In genomic region chr2:120233292-120233691, GRCh38 we compare ENCODE assay signal across 14 cellular contexts. TPM values are rescaled to one million over a fixed set of nuclear protein-coding genes. Genes with fewer than 3 reads are reported as not detected.
DNase-seq lines count a peak whose midpoint lies in the region; ATAC-seq lines count a peak whose summit lies in the region.
"Had no signal": no experiment of that assay in that cellular context is flagged by ENCODE, and none has a peak within 500 bp of the region (broad histone marks: within the 10 kb centered on the region; RNA-seq: fewer than 3 reads in every experiment).

No MANE protein-coding gene starts in this region.

- peak overlapping the region; percentile 91 to 99 (median 92) for H3K4me3 Mint-ChIP-seq in CD4-positive, alpha-beta memory T cell
- peak overlapping the region; percentile 87 to 92 for H3K4me3 Mint-ChIP-seq in activated T-cell treated with anti-CD3 and anti-CD28 coated beads, Interleukin-2, amount 50 U/mL, for 72 hours
- H3K4me3 Mint-ChIP-seq: mesothelial cell of epicardium had no signal

- peaks cover 17% of the 10 kb centered on the region for H3K4me1 ChIP-seq in ACC112 (ENCODE audit: control insufficient read depth, insufficient read depth, low read length, unreplicated experiment)
- H3K4me1 ChIP-seq in CD4-positive, alpha-beta memory T cell (ENCODE audit: insufficient read depth, low read length) = peaks cover 44% of the 10 kb centered on the region

- H3K27me3 Mint-ChIP-seq in CD4-positive, alpha-beta memory T cell = no peaks in the 10 kb centered on the region
- H3K27me3 Mint-ChIP-seq in activated T-cell treated with anti-CD3 and anti-CD28 coated beads, Interleukin-2, amount 50 U/mL, for 72 hours (ENCODE audit: low read depth) = peaks cover 6% of the 10 kb centered on the region

- CTCF ChIA-PET in CD4-positive, alpha-beta memory T cell (lab: Charles Lee; ENCODE audit: partially characterized antibody) = interaction anchor here (1.1 to 4.9 kb wide), 4 partner anchors 10 to 124 kb away, joined by 3 to 30 read pairs (median 11); partner anchors contain the start of genes RALB and TMEM185B

- no peak overlapping the region for H3K27ac ChIP-seq in ACC112 (ENCODE audit: low read depth, low read length)
- peak overlapping the region; percentile 79 for H3K27ac ChIP-seq in CD4-positive, alpha-beta memory T cell (ENCODE audit: low read depth, low read length)

- H3K36me3 Mint-ChIP-seq in CD4-positive, alpha-beta memory T cell = peaks cover 0 to 9% of the 10 kb centered on the region in 2 donors
- peaks cover 0 to 4% of the 10 kb centered on the region in 2 donors for H3K36me3 Mint-ChIP-seq in activated T-cell treated with anti-CD3 and anti-CD28 coated beads, Interleukin-2, amount 50 U/mL, for 72 hours (ENCODE audit: insufficient read depth in 2 of 2)
- H3K36me3 Mint-ChIP-seq: mesothelial cell of epicardium had no signal

- no peak overlapping the region for H3K4me3 ChIP-seq in ACC112 (ENCODE audit: low read depth, low read length)
- H3K4me3 ChIP-seq in CD4-positive, alpha-beta memory T cell (ENCODE audit: low read length in 2 of 2) = no peak overlapping the region

- no peaks in the 10 kb centered on the region for H3K36me3 ChIP-seq in ACC112 (ENCODE audit: insufficient read depth, low read length)
- no peaks in the 10 kb centered on the region for H3K36me3 ChIP-seq in CD4-positive, alpha-beta memory T cell (ENCODE audit: insufficient read depth, low read length)
- H3K36me3 ChIP-seq: ovary had no signal

- POLR2A ChIA-PET in CD4-positive, alpha-beta memory T cell (lab: Charles Lee; ENCODE audit: partially characterized antibody) = interaction anchor here (1.2 to 5.0 kb wide), 9 partner anchors 10 to 555 kb away, joined by 4 to 73 read pairs (median 8); partner anchors contain the start of genes PTPN4, RALB, TMEM177 and TMEM185B

- H3K9me3 ChIP-seq in CD4-positive, alpha-beta memory T cell (ENCODE audit: control insufficient read depth in 1 of 2, low read length in 2 of 2) = no peaks in the 10 kb centered on the region
- H3K9me3 ChIP-seq: ovary had no signal

- H2AFZ ChIP-seq in ACC112 (ENCODE audit: low read length, unreplicated experiment) = peak overlapping the region; percentile 93

- peaks cover 0 to 2% (median 0%) of the 10 kb centered on the region in 8 donors for H3K9me3 Mint-ChIP-seq in CD4-positive, alpha-beta memory T cell
- H3K9me3 Mint-ChIP-seq in activated T-cell treated with anti-CD3 and anti-CD28 coated beads, Interleukin-2, amount 50 U/mL, for 72 hours = peaks cover 0 to 2% of the 10 kb centered on the region in 2 donors

- peak overlapping the region; percentile 91 to 99 (median 96) for H3K27ac Mint-ChIP-seq in CD4-positive, alpha-beta memory T cell
- peak overlapping the region; percentile 98 for H3K27ac Mint-ChIP-seq in activated T-cell treated with anti-CD3 and anti-CD28 coated beads, Interleukin-2, amount 50 U/mL, for 72 hours
- H3K27ac Mint-ChIP-seq: mesothelial cell of epicardium had no signal

- no peaks in the 10 kb centered on the region for H3K27me3 ChIP-seq in ACC112 (ENCODE audit: insufficient read depth, low read length)
- H3K27me3 ChIP-seq in CD4-positive, alpha-beta memory T cell (ENCODE audit: insufficient read depth, low read length) = no peaks in the 10 kb centered on the region
- H3K27me3 ChIP-seq: foreskin keratinocyte, ovary had no signal

- no peak for ATAC-seq in activated T-cell treated with anti-CD3 and anti-CD28 coated beads, Interleukin-2, amount 50 U/mL, for 72 hours (replicated peaks in 1 of 2)
- no peak for ATAC-seq in HG02642 (IDR thresholded peaks at IDR 0.05; ENCODE audit: poor library complexity, unreplicated experiment)
- ATAC-seq in left lobe of liver = no peak
- ATAC-seq: foreskin keratinocyte had no signal

- intact Hi-C loops in CD4-positive, alpha-beta memory T cell (cut with micrococcal nuclease) = loop anchor here (2.0 kb wide), 1 partner anchor 554 kb away; the partner anchor contains the start of gene TMEM177

- H3K79me2 ChIP-seq in ACC112 (ENCODE audit: control insufficient read depth, insufficient read depth, low read length, unreplicated experiment) = no peaks in the 10 kb centered on the region

- H3K4me1 Mint-ChIP-seq in CD4-positive, alpha-beta memory T cell = peaks cover 24 to 51% (median 34%) of the 10 kb centered on the region in 4 donors
- H3K4me1 Mint-ChIP-seq in activated T-cell treated with anti-CD3 and anti-CD28 coated beads, Interleukin-2, amount 50 U/mL, for 72 hours (ENCODE audit: low read depth) = peaks cover 62% of the 10 kb centered on the region

- no peak for DNase-seq in CD4-positive, alpha-beta memory T cell
- no peak for DNase-seq in activated T-cell treated with anti-CD3 and anti-CD28 coated beads, Interleukin-2, amount 50 U/mL, for 72 hours
- peak; percentile 55 for DNase-seq in mesenteric fat pad (ENCODE audit: low spot score)
- DNase-seq in hypothalamus (lab: John Stamatoyannopoulos, UW) = no peak
- DNase-seq in left lobe of liver (ENCODE audit: low spot score) = no peak
- no peak for DNase-seq in CD1c-positive myeloid dendritic cell (ENCODE audit: extremely low spot score)
- DNase-seq: caudate nucleus; foreskin keratinocyte; HCEC 1CT; stimulated activated naive CD4-positive, alpha-beta T cell treated with Interleukin-2 at 50 U/mL for 16 hours had no signal

RNA-seq across cellular contexts. Expression of gene TMEM185B, which starts 10.1 kb away (rescaled TPM):
- total RNA-seq in CD4-positive, alpha-beta memory T cell = 10 to 100 TPM; 20.3 to 20.8 TPM
- polyA plus RNA-seq in CD4-positive, alpha-beta memory T cell = 10 to 100 TPM; 17.5 to 24.9 TPM
- total RNA-seq in activated T-cell treated with anti-CD3 and anti-CD28 coated beads, Interleukin-2, amount 50 U/mL, for 72 hours = 10 to 100 TPM; 20.9 to 21.1 TPM
- total RNA-seq in mesenteric fat pad = 20.4 TPM
- 3.4 TPM for total RNA-seq in left lobe of liver

RNA-seq across cellular contexts. Expression of gene RALB, which starts 19.4 kb away (rescaled TPM):
- total RNA-seq in CD4-positive, alpha-beta memory T cell = 10 to 100 TPM; 14.0 TPM
- 10 to 100 TPM; 34.8 to 50.4 TPM for polyA plus RNA-seq in CD4-positive, alpha-beta memory T cell
- 10 to 100 TPM; 52.9 to 53.1 TPM for total RNA-seq in activated T-cell treated with anti-CD3 and anti-CD28 coated beads, Interleukin-2, amount 50 U/mL, for 72 hours
- total RNA-seq in mesenteric fat pad (50.8 TPM), left lobe of liver (16.3 TPM)
